In the genomic region with DNA sequence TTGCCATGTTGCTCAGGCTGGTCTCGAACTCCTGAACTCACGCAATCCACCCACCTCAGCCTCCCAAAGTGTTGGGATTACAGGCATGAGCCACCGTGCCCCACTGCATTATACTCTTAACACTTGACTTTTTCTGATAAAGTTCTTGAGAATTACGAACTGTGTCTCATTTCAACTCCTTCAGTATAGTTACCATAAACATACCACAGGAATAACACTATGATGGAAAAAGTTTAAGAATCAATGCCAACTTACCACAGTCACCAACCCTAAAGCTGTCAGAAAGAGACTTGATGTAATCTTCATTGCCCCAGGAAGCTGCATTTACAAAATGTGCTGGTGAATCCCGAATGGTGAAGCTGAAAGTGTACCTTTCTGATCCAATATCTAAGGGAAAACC, we compare ENCODE assay signal across 7 cellular contexts. TPM values are rescaled to one million over a fixed set of nuclear protein-coding genes. Genes with fewer than 3 reads are reported as not detected.
"Had no signal": no experiment of that assay in that cellular context is flagged by ENCODE, and none has a peak within 500 bp of the region (broad histone marks: within the 10 kb centered on the region; RNA-seq: fewer than 3 reads in every experiment).

No MANE protein-coding gene starts in this region.

- DNase-seq: GDM1, GF-D8 had no signal

- ATAC-seq: GM12878 had no signal

- H3K4me3 ChIP-seq: GM12878 had no signal

- FAIRE-seq: GM12878, GM12891, GM12892, GM18507, GM19239 had no signal

RNA-seq across cellular contexts. Expression of a gene that starts 56.5 kb away (rescaled TPM):
- total RNA-seq: GM12878 had no signal
- polyA plus RNA-seq: GM12878 had no signal
